17 cellular contexts compared by ENCODE assay signal in the genomic region with DNA sequence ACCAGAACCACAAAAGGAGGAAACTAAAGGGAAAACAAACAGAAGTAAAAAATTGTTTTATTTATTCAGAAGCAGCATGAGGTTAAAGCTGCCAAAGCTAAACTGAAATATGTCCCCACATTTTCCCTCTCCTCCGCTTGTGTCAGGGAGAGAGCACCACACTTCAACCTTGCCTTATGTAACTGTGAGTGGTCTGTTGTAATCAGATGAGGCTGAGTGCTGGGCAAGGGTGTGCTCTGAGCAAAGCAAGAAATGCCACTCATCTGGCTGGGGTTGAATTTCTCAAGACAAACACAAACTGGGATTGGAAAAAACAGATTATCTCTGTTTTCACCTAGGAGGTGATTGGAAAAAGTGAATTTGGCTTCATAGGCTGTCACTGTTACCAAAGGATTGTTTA. TPM values are rescaled to one million over a fixed set of nuclear protein-coding genes. Genes with fewer than 3 reads are reported as not detected.
A peak's percentile ranks its signal among the peaks of the same experiment; 100 is the strongest.
DNase-seq lines count a peak whose midpoint lies in the region; ATAC-seq, FAIRE-seq and TF ChIP-seq lines count a peak whose summit lies in the region.
"Had no signal": no experiment of that assay in that cellular context is flagged by ENCODE, and none has a peak within 500 bp of the region (broad histone marks: within the 10 kb centered on the region; RNA-seq: fewer than 3 reads in every experiment).

No MANE protein-coding gene starts in this region.

- no peak overlapping the region for H3K14ac ChIP-seq in H1 (ENCODE audit: insufficient read length)

- no peak overlapping the region for H4K5ac ChIP-seq in H1 (ENCODE audit: insufficient read length, low read depth, low read length)

- H4K91ac ChIP-seq in H1 (replicated peaks; ENCODE audit: insufficient read length, low read length) = no peak overlapping the region

- H2BK5ac ChIP-seq in H1 (ENCODE audit: low read depth, low read length) = no peak overlapping the region

- no peak for TF ChIP-seq EP300 in H1 (IDR thresholded peaks at IDR 0.05; ENCODE audit: borderline replicate concordance in 1 of 2, low read depth in 2 of 2, low read length in 2 of 2)

- no peak overlapping the region for H2BK20ac ChIP-seq in H1 (ENCODE audit: low read length)

- H3K9me3 ChIP-seq in H1 (ENCODE audit: insufficient read depth in 2 of 2, low read depth in 1 of 2, low read length in 1 of 2) (no peaks in the 10 kb centered on the region), left lung (no peaks in the 10 kb centered on the region)
- H3K9me3 ChIP-seq: ovary had no signal

- peak; percentile 84 for ATAC-seq in left lung
- no peak for ATAC-seq in HG03378 (IDR thresholded peaks at IDR 0.05; ENCODE audit: unreplicated experiment)
- ATAC-seq: effector memory CD8-positive, alpha-beta T cell had no signal

- CTCF ChIA-PET in H1 (lab: Charles Lee; ENCODE audit: partially characterized antibody) = interaction anchor here (0.7 kb wide), 1 partner anchor 895 kb away, joined by 3 read pairs; no protein-coding TSS in a partner anchor

- peaks cover 8 to 22% (median 12%) of the 10 kb centered on the region in 4 experiments for H3K4me1 ChIP-seq in H1 (replicated peaks in 1 of 4; ENCODE audit: control insufficient read depth in 3 of 4, insufficient read depth in 4 of 4, low read length in 3 of 4)
- no peaks in the 10 kb centered on the region for H3K4me1 ChIP-seq in left lung

- no peaks in the 10 kb centered on the region for H3K79me2 ChIP-seq in H1 (ENCODE audit: control insufficient read depth in 1 of 2, insufficient read depth in 2 of 2, low read length in 2 of 2)

- H3K36me3 ChIP-seq in H1 (ENCODE audit: control insufficient read depth in 2 of 4, insufficient read depth in 4 of 4, low read length in 3 of 4) = no peaks in the 10 kb centered on the region
- H3K36me3 ChIP-seq in left lung = no peaks in the 10 kb centered on the region
- H3K36me3 ChIP-seq: brain microvascular endothelial cell, ovary had no signal

- no peaks in the 10 kb centered on the region for H3K79me1 ChIP-seq in H1 (ENCODE audit: low read depth, low read length)

- DNase-seq in EH (ENCODE audit: low read depth) = peak; percentile 44
- DNase-seq in M059J (ENCODE audit: low read depth) = peak; percentile 48
- no peak for DNase-seq in H1 (ENCODE audit: low read depth in 1 of 2, low spot score in 2 of 2)
- DNase-seq in left lung = no peak
- DNase-seq in stimulated activated CD4-positive, alpha-beta T cell treated with anti-CD3 and anti-CD28 coated beads, Interleukin-12 subunit alpha, Interleukin-12 subunit beta, amount 100 ng/mL, for 4 hours = no peak
- no peak for DNase-seq in KG1 (lab: John Stamatoyannopoulos, UW)
- no peak for DNase-seq in 8988T
- DNase-seq: activated CD4-positive, CD25-positive, alpha-beta regulatory T cell; brain microvascular endothelial cell; CD4-positive, CD25-positive, alpha-beta regulatory T cell; effector memory CD8-positive, alpha-beta T cell; NCI-H1694 treated with DMSO at 0.1 percent for 48 hours; NCI-H526 treated with DMSO at 0.1 percent for 48 hours; ovary had no signal

- H4K8ac ChIP-seq in H1 (ENCODE audit: extremely low read depth, insufficient read depth, low read length) = no peak overlapping the region

- H3K23me2 ChIP-seq in H1 (ENCODE audit: low read depth, low read length) = no peaks in the 10 kb centered on the region

- POLR2A ChIA-PET in H1 (lab: Charles Lee; ENCODE audit: partially characterized antibody) = no interaction called here

- peak overlapping the region; percentile 86 for H2BK12ac ChIP-seq in H1 (ENCODE audit: low read depth, low read length)

- H2BK15ac ChIP-seq in H1 (ENCODE audit: low read length) = no peak overlapping the region

- H3K27me3 ChIP-seq in H1 (replicated peaks in 1 of 4; ENCODE audit: control insufficient read depth in 3 of 4, extremely low read depth in 1 of 4, insufficient read depth in 3 of 4, low read length in 3 of 4) (no peaks in the 10 kb centered on the region), left lung (no peaks in the 10 kb centered on the region)
- H3K27me3 ChIP-seq: brain microvascular endothelial cell, ovary had no signal

- H3K4ac ChIP-seq in H1 (replicated peaks; ENCODE audit: insufficient read length, low read depth, low read length) = no peak overlapping the region

- TF ChIP-seq RAD21 in H1 (IDR thresholded peaks at IDR 0.05 in 1 of 2, conservative IDR thresholded peaks at IDR 0.05 in 1 of 2; ENCODE audit: low read depth in 2 of 2, low read length in 2 of 2) = no peak

- H3K4me2 ChIP-seq in H1 (ENCODE audit: insufficient read depth in 1 of 2, low read depth in 2 of 2, low read length in 2 of 2) = no peak overlapping the region

- TF ChIP-seq POLR2A in H1 (IDR thresholded peaks at IDR 0.05; ENCODE audit: control extremely low read depth in 1 of 2, low read depth in 2 of 2, low read length in 2 of 2) = no peak

- H2AFZ ChIP-seq in H1 (ENCODE audit: low read length) = peak overlapping the region; percentile 74

- no peak overlapping the region for H2BK120ac ChIP-seq in H1 (replicated peaks; ENCODE audit: low read depth, low read length)

- no peaks in the 10 kb centered on the region for H4K20me1 ChIP-seq in H1 (replicated peaks in 1 of 2; ENCODE audit: control insufficient read depth in 1 of 2, insufficient read depth in 2 of 2, low read length in 2 of 2)

- H3K23ac ChIP-seq in H1 (ENCODE audit: insufficient read length) = no peak overlapping the region

- no peak overlapping the region for H3K4me3 ChIP-seq in H1 (ENCODE audit: extremely low read depth in 1 of 4, insufficient read depth in 2 of 4, low read depth in 3 of 4, low read length in 4 of 4)
- no peak overlapping the region for H3K4me3 ChIP-seq in left lung
- H3K4me3 ChIP-seq: ovary had no signal

- H2AK5ac ChIP-seq in H1 (ENCODE audit: low read depth, low read length) = no peak overlapping the region

- peak overlapping the region; percentile 51; the same call in 1 of the 2 replicates for H3K18ac ChIP-seq in H1 (ENCODE audit: extremely low read depth, low read length)

- no peak for FAIRE-seq in H1 (lab: Jason Lieb, UNC)
- FAIRE-seq: G401.6, keratinocyte had no signal

- no peak overlapping the region for H3K9ac ChIP-seq in H1 (replicated peaks in 1 of 4; ENCODE audit: extremely low read depth in 1 of 4, low read depth in 3 of 4, low read length in 3 of 4)

- TF ChIP-seq CTCF in H1 (IDR thresholded peaks at IDR 0.05; ENCODE audit: control extremely low read depth in 1 of 3, insufficient read depth in 1 of 3, low read depth in 1 of 3, low read length in 3 of 3) = no peak
- TF ChIP-seq CTCF in left lung (IDR thresholded peaks at IDR 0.05) = no peak

- WGBS in H1 (ENCODE audit: extremely low coverage in 1 of 2, insufficient coverage in 1 of 2, insufficient read length in 1 of 2, insufficient replicate concordance in 2 of 2, low coverage in 1 of 2, low lambda C conversion rate in 2 of 2, missing lambda C conversion rate in 1 of 2), 2 experiments = 92% methylated on average over 1 of the region's 1 CpG; no CpG with 5 or more reads in 1 of the 2 experiments

- H3K56ac ChIP-seq in H1 (replicated peaks; ENCODE audit: insufficient read length, low read depth, low read length) = no peak overlapping the region

- H3K27ac ChIP-seq in H1 (ENCODE audit: low read depth, low read length) (no peak overlapping the region), left lung (no peak overlapping the region)
- H3K27ac ChIP-seq: brain microvascular endothelial cell, ovary had no signal

- intact Hi-C loops in left lung (cut with DNase I) = no loop called here

TF ChIP-seq in H1, 55 proteins besides CTCF, POLR2A, EP300 and RAD21:
- no peak for TF ChIP-seq NANOG (IDR thresholded peaks at IDR 0.05; ENCODE audit: insufficient read depth, low read depth, low read length, poor library complexity, severe bottlenecking)
- no peak for TF ChIP-seq NRF1 (IDR thresholded peaks at IDR 0.05; ENCODE audit: low read depth, low read length)
- no peak for TF ChIP-seq TAF7 (optimal IDR thresholded peaks at IDR 0.05; ENCODE audit: borderline replicate concordance, low read depth, low read length)

RNA-seq across cellular contexts. Expression of a gene that starts 12.2 kb away (rescaled TPM):
- total RNA-seq in M059J (2014; rRNA removed; shearing (Covaris generic)) = not detected in 2 replicates
- total RNA-seq in H1 (2021; fragmentation: NEBNext Ultra II Directional; extraction: Animal tissue kit (Norgen Biotek cat#: 25700)) = not detected in 2 replicates
- not detected in 2 replicates for polyA plus RNA-seq in H1 (2011; rRNA removed)
- polyA plus RNA-seq in H1 (2011; cell fraction: cytosol; rRNA removed) = not detected
- polyA plus RNA-seq in H1 (2011; cell fraction: nucleus; rRNA removed) = not detected
- polyA plus RNA-seq in H1 (2012, experiment 1 of 2) = not detected in 4 replicates
- not detected for polyA plus RNA-seq in H1 (2012, experiment 2 of 2)
- polyA plus RNA-seq in H1 (2013, experiment 1 of 2) = not detected
- not detected for polyA plus RNA-seq in H1 (2013, experiment 2 of 2)
- not detected in 2 replicates for polyA minus RNA-seq in H1 (2011; rRNA and poly(A)+ RNA removed)
- not detected for polyA minus RNA-seq in H1 (2011; cell fraction: cytosol; rRNA and poly(A)+ RNA removed)
- not detected for polyA minus RNA-seq in H1 (2011; cell fraction: nucleus; rRNA and poly(A)+ RNA removed)
- total RNA-seq in left lung = not detected
- total RNA-seq: CD4-positive, CD25-positive, alpha-beta regulatory T cell; ovary had no signal
- polyA plus RNA-seq: CD4-positive, CD25-positive, alpha-beta regulatory T cell; ovary had no signal

RNA-seq across cellular contexts. Expression of a gene that starts 12.3 kb away (rescaled TPM):
- total RNA-seq in M059J (2014; rRNA removed; shearing (Covaris generic)) = not detected in 2 replicates
- not detected in 2 replicates for total RNA-seq in H1 (2021; fragmentation: NEBNext Ultra II Directional; extraction: Animal tissue kit (Norgen Biotek cat#: 25700))
- polyA plus RNA-seq in H1 (2011; rRNA removed) = not detected in 2 replicates
- not detected for polyA plus RNA-seq in H1 (2011; cell fraction: cytosol; rRNA removed)
- not detected for polyA plus RNA-seq in H1 (2011; cell fraction: nucleus; rRNA removed)
- not detected in 4 replicates for polyA plus RNA-seq in H1 (2012, experiment 1 of 2)
- polyA plus RNA-seq in H1 (2012, experiment 2 of 2) = not detected
- not detected for polyA plus RNA-seq in H1 (2013, experiment 1 of 2)
- polyA plus RNA-seq in H1 (2013, experiment 2 of 2) = not detected
- polyA minus RNA-seq in H1 (2011; rRNA and poly(A)+ RNA removed) = not detected in 2 replicates
- not detected for polyA minus RNA-seq in H1 (2011; cell fraction: cytosol; rRNA and poly(A)+ RNA removed)
- polyA minus RNA-seq in H1 (2011; cell fraction: nucleus; rRNA and poly(A)+ RNA removed) = not detected
- not detected for total RNA-seq in left lung
- total RNA-seq: CD4-positive, CD25-positive, alpha-beta regulatory T cell; ovary had no signal
- polyA plus RNA-seq: CD4-positive, CD25-positive, alpha-beta regulatory T cell; ovary had no signal

Comparison
In these comparisons a context has a peak if more than half of its experiments do, and no peak if none do; other contexts are left out.
1. DNase-seq: peak in EH (single experiment) and M059J (single experiment); none in H1 (0 of 2), left lung (0 of 2), stimulated activated CD4-positive, alpha-beta T cell treated with anti-CD3 and anti-CD28 coated beads, Interleukin-12 subunit alpha, Interleukin-12 subunit beta, amount 100 ng/mL, for 4 hours (single experiment), KG1 (single experiment) and 8988T (single experiment).